In the genomic region with DNA sequence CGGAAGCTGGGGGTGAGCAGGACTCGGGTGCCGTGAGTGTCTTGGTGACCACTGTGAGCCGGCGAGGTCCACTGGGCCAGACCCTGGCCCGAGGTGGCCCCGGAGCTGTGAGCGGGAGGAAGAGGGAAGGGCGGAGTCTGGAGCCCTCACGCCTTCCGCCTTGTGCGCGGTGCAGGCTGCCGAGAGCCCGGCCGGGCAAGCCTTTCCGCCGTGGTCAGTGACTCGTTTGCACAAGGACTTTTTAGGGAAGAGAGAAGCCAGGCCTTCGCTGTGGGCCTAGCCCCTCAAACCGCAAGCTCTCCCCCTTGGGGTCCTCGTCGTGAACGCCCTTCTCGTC, we compare ENCODE assay signal across 8 cellular contexts. TPM values are rescaled to one million over a fixed set of nuclear protein-coding genes. Genes with fewer than 3 reads are reported as not detected.
DNase-seq lines count a peak whose midpoint lies in the region; ATAC-seq and TF ChIP-seq lines count a peak whose summit lies in the region.

No MANE protein-coding gene starts in this region.

- H3K4me3 Mint-ChIP-seq in activated CD4-positive, alpha-beta T cell treated with anti-CD3 and anti-CD28 coated beads, Interleukin-2, amount 10 ng/mL, durations not matched to agents 7 days and 5 days: peak overlapping the region; percentile 74
- peak overlapping the region; percentile 88 to 93 (median 92) for H3K4me3 Mint-ChIP-seq in naive thymus-derived CD4-positive, alpha-beta T cell

- WGBS in esophagus muscularis mucosa: 1% methylated on average over 16 of the region's 25 CpGs
- WGBS in urinary bladder: 2% methylated on average over 25 of the region's 25 CpGs

- H3K4me3 ChIP-seq in esophagus muscularis mucosa (peak overlapping the region; percentile 56 to 69 (median 59)), urinary bladder (ENCODE audit: low read depth, low read length) (peak overlapping the region; percentile 44)
- peak overlapping the region; percentile 90 for H3K4me3 ChIP-seq in naive thymus-derived CD4-positive, alpha-beta T cell (ENCODE audit: low read length)

- H3K36me3 ChIP-seq in esophagus muscularis mucosa (no peaks in the 10 kb centered on the region), urinary bladder (ENCODE audit: insufficient read depth) (no peaks in the 10 kb centered on the region)
- H3K36me3 ChIP-seq in naive thymus-derived CD4-positive, alpha-beta T cell (ENCODE audit: control insufficient read depth in 2 of 3, insufficient read depth in 3 of 3, low read length in 3 of 3): no peaks in the 10 kb centered on the region

- CTCF ChIA-PET in activated CD4-positive, alpha-beta T cell treated with anti-CD3 and anti-CD28 coated beads, Interleukin-2, amount 10 ng/mL, durations not matched to agents 7 days and 5 days (lab: Charles Lee): interaction anchor here (0.7 to 1.8 kb wide), 13 partner anchors 10 to 1170 kb away, joined by 3 to 8 read pairs (median 3); a partner anchor contains a TSS
- CTCF ChIA-PET in naive thymus-derived CD4-positive, alpha-beta T cell (lab: Charles Lee): interaction anchor here (0.7 to 1.8 kb wide), 9 partner anchors 10 to 1175 kb away, joined by 3 to 8 read pairs (median 4); no protein-coding TSS in a partner anchor

- H3K9me3 Mint-ChIP-seq in activated CD4-positive, alpha-beta T cell treated with anti-CD3 and anti-CD28 coated beads, Interleukin-2, amount 10 ng/mL, durations not matched to agents 7 days and 5 days: no peaks in the 10 kb centered on the region
- H3K9me3 Mint-ChIP-seq in naive thymus-derived CD4-positive, alpha-beta T cell: peaks cover 0 to 1% (median 0%) of the 10 kb centered on the region in 11 donors

- peak overlapping the region; percentile 74 for H3K27ac Mint-ChIP-seq in activated CD4-positive, alpha-beta T cell treated with anti-CD3 and anti-CD28 coated beads, Interleukin-2, amount 10 ng/mL, durations not matched to agents 7 days and 5 days
- H3K27ac Mint-ChIP-seq in naive thymus-derived CD4-positive, alpha-beta T cell: peak overlapping the region in 8 of 9 donors; percentile 28 to 84 (median 60)

- no peaks in the 10 kb centered on the region for H3K36me3 Mint-ChIP-seq in activated CD4-positive, alpha-beta T cell treated with anti-CD3 and anti-CD28 coated beads, Interleukin-2, amount 10 ng/mL, durations not matched to agents 7 days and 5 days (ENCODE audit: low read depth)
- H3K36me3 Mint-ChIP-seq in naive thymus-derived CD4-positive, alpha-beta T cell: no peaks in the 10 kb centered on the region

- DNase-seq in activated T-cell treated with anti-CD3 and anti-CD28 coated beads for 24 hours (ENCODE audit: low read depth) (peak; percentile 31), esophagus muscularis mucosa (ENCODE audit: extremely low spot score) (no peak), mesenteric fat pad (ENCODE audit: low spot score) (no peak)
- DNase-seq in activated T-cell treated with anti-CD3 and anti-CD28 coated beads, Interleukin-2, amount 50 U/mL, for 1 hour: no peak
- DNase-seq in activated CD4-positive, alpha-beta T cell treated with anti-CD3 and anti-CD28 coated beads, Interleukin-2, amount 10 ng/mL, durations not matched to agents 7 days and 5 days: peak; percentile 22
- peak in 1 of 9 donors; percentile 49 for DNase-seq in naive thymus-derived CD4-positive, alpha-beta T cell

- H3K4me1 Mint-ChIP-seq in activated CD4-positive, alpha-beta T cell treated with anti-CD3 and anti-CD28 coated beads, Interleukin-2, amount 10 ng/mL, durations not matched to agents 7 days and 5 days: peaks cover 7% of the 10 kb centered on the region
- peaks cover 0 to 10% (median 6%) of the 10 kb centered on the region in 7 donors for H3K4me1 Mint-ChIP-seq in naive thymus-derived CD4-positive, alpha-beta T cell

- H3K27ac ChIP-seq in esophagus muscularis mucosa (replicated peaks in 1 of 4) (peak overlapping the region; percentile 72 to 81 (median 76)), urinary bladder (ENCODE audit: low read depth) (no peak overlapping the region)
- no peak overlapping the region for H3K27ac ChIP-seq in naive thymus-derived CD4-positive, alpha-beta T cell (ENCODE audit: low read depth, low read length)

- no peak for TF ChIP-seq POLR2A in esophagus muscularis mucosa (IDR thresholded peaks at IDR 0.05; ENCODE audit: low read depth)

- peak; percentile 31 for ATAC-seq in HG03095 (IDR thresholded peaks at IDR 0.05; ENCODE audit: unreplicated experiment)
- ATAC-seq in naive thymus-derived CD4-positive, alpha-beta T cell: peak; percentile 67

- no peaks in the 10 kb centered on the region for H3K27me3 ChIP-seq in esophagus muscularis mucosa
- H3K27me3 ChIP-seq in naive thymus-derived CD4-positive, alpha-beta T cell (ENCODE audit: control insufficient read depth in 2 of 2, insufficient read depth in 2 of 2, low read length in 2 of 2): no peaks in the 10 kb centered on the region

- no peak for TF ChIP-seq CTCF in esophagus muscularis mucosa (IDR thresholded peaks at IDR 0.05)

- no peak for TF ChIP-seq EP300 in esophagus muscularis mucosa (IDR thresholded peaks at IDR 0.05)

- intact Hi-C loops in esophagus muscularis mucosa (cut with DNase I): no loop called here
- intact Hi-C loops in naive thymus-derived CD4-positive, alpha-beta T cell (cut with micrococcal nuclease): no loop called here

- H3K27me3 Mint-ChIP-seq in activated CD4-positive, alpha-beta T cell treated with anti-CD3 and anti-CD28 coated beads, Interleukin-2, amount 10 ng/mL, durations not matched to agents 7 days and 5 days: peaks cover 27% of the 10 kb centered on the region
- peaks cover 8 to 29% (median 18%) of the 10 kb centered on the region in 5 donors for H3K27me3 Mint-ChIP-seq in naive thymus-derived CD4-positive, alpha-beta T cell

- no peaks in the 10 kb centered on the region for H3K9me3 ChIP-seq in esophagus muscularis mucosa
- H3K9me3 ChIP-seq in naive thymus-derived CD4-positive, alpha-beta T cell (ENCODE audit: control insufficient read depth in 2 of 3, low read length in 3 of 3): no peaks in the 10 kb centered on the region

- POLR2A ChIA-PET in activated CD4-positive, alpha-beta T cell treated with anti-CD3 and anti-CD28 coated beads, Interleukin-2, amount 10 ng/mL, durations not matched to agents 7 days and 5 days (lab: Charles Lee): no interaction called here
- POLR2A ChIA-PET in naive thymus-derived CD4-positive, alpha-beta T cell (lab: Charles Lee): interaction anchor here (0.8 to 1.1 kb wide), 2 partner anchors 67 to 157 kb away, joined by 3 read pairs; no protein-coding TSS in a partner anchor

- H3K4me1 ChIP-seq in esophagus muscularis mucosa (peaks cover 22 to 31% (median 30%) of the 10 kb centered on the region in 4 donors), urinary bladder (ENCODE audit: insufficient read depth) (no peaks in the 10 kb centered on the region)
- H3K4me1 ChIP-seq in naive thymus-derived CD4-positive, alpha-beta T cell (ENCODE audit: control insufficient read depth in 2 of 2, insufficient read depth in 2 of 2, low read length in 2 of 2): no peaks in the 10 kb centered on the region

RNA-seq across cellular contexts. Expression of a gene that starts 40.9 kb away (rescaled TPM):
- 10 to 100 TPM; 18.0 to 19.0 TPM for total RNA-seq in activated CD4-positive, alpha-beta T cell treated with anti-CD3 and anti-CD28 coated beads, Interleukin-2, amount 10 ng/mL, durations not matched to agents 7 days and 5 days
- 10 to 100 TPM; 54.8 to 77.7 (median 57.4) TPM for total RNA-seq in esophagus muscularis mucosa
- total RNA-seq in naive thymus-derived CD4-positive, alpha-beta T cell: 10 to 100 TPM; 19.3 to 47.0 (median 22.7) TPM
- polyA plus RNA-seq in naive thymus-derived CD4-positive, alpha-beta T cell: 10 to 100 TPM; 92.2 to 98.8 TPM
- total RNA-seq in urinary bladder: 37.7 TPM
- polyA plus RNA-seq in urinary bladder: 50.9 TPM
- 35.1 TPM for total RNA-seq in mesenteric fat pad

Comparison
In these comparisons a context has a peak if more than half of its experiments do, and no peak if none do; other contexts are left out.
1. DNase-seq: peak in activated T-cell treated with anti-CD3 and anti-CD28 coated beads for 24 hours (single experiment) and activated CD4-positive, alpha-beta T cell treated with anti-CD3 and anti-CD28 coated beads, Interleukin-2, amount 10 ng/mL, durations not matched to agents 7 days and 5 days (single experiment); none in activated T-cell treated with anti-CD3 and anti-CD28 coated beads, Interleukin-2, amount 50 U/mL, for 1 hour (single experiment), esophagus muscularis mucosa (single experiment) and mesenteric fat pad (single experiment).
2. H3K27ac ChIP-seq: peak in esophagus muscularis mucosa (4 of 4); none in naive thymus-derived CD4-positive, alpha-beta T cell (single experiment) and urinary bladder (single experiment).
3. Peak in every context shown above with its lines, with median percentiles within 50 percentile points of each other: H3K4me3 ChIP-seq.